ENCODE assay signal across 21 cellular contexts in the genomic region with DNA sequence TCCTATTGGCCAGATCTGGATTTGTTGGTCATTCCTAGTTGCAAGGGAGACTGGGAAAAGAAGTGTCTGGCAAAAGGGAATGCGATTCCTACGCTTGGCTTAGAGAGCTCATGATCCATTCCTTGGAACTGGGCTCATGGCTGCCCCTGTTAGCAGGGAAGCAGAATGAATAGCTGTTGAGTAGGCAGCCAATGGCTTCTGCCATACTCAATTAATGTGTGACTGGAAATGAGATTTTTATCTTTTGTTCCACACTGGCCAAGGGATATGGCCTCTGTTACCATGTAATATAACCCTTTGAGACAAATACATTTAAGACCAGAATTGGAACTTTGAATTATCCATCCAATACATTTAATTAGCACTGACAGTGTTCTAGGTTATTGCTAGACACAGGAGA.
"Had no signal": no experiment of that assay in that cellular context is flagged by ENCODE, and none has a peak within 500 bp of the region (broad histone marks: within the 10 kb centered on the region; RNA-seq: fewer than 3 reads in every experiment).

No MANE protein-coding gene starts in this region.

- H3K4me3 ChIP-seq: Peyer's patch, SJCRH30, SK-N-MC had no signal

- H3K27me3 ChIP-seq: Peyer's patch, SJCRH30 had no signal

- H3K36me3 ChIP-seq: Peyer's patch, SJCRH30 had no signal

- H3K9me3 ChIP-seq: Peyer's patch, SJCRH30 had no signal

- H3K27ac ChIP-seq: Peyer's patch, SJCRH30, SK-N-MC had no signal

- DNase-seq: IMR-90, Kasumi-1, KG1, MM.1S, NCI-H1092 treated with DMSO at 0.1 percent for 48 hours, NCI-H1436, NCI-H187, NCI-H2029, NCI-H2081 treated with DMSO at 0.1 percent for 48 hours, NCI-H2171, NCI-H226, NCI-H446, NCI-H510A, NCI-H524 treated with DMSO at 0.1 percent for 48 hours, NCI-H69, NCI-H774, PC-3, Peyer's patch, SHP77 treated with DMSO at 0.1 percent for 48 hours, SJCRH30 had no signal

- H3K4me1 ChIP-seq: Peyer's patch, SJCRH30 had no signal
